Comparison of ENCODE assay signal across 15 cellular contexts in genomic region chr17:1989135-1989534, GRCh38. TPM values are rescaled to one million over a fixed set of nuclear protein-coding genes. Genes with fewer than 3 reads are reported as not detected.
DNase-seq lines count a peak whose midpoint lies in the region; ATAC-seq and TF ChIP-seq lines count a peak whose summit lies in the region.
"Had no signal": no experiment of that assay in that cellular context is flagged by ENCODE, and none has a peak within 500 bp of the region (broad histone marks: within the 10 kb centered on the region; RNA-seq: fewer than 3 reads in every experiment).

No MANE protein-coding gene starts in this region.

- ATAC-seq in IMR-90 (ENCODE audit: low read depth) (peak; percentile 90), left lung (peak; percentile 76), GM21619 (IDR thresholded peaks at IDR 0.05; ENCODE audit: unreplicated experiment) (no peak)

- peak overlapping the region; percentile 91 for H2BK120ac ChIP-seq in IMR-90 (ENCODE audit: low read depth, low read length)

- peak overlapping the region; percentile 97 for H3K4ac ChIP-seq in IMR-90 (ENCODE audit: low read depth, low read length)

- no peak overlapping the region for H3K18ac ChIP-seq in IMR-90 (ENCODE audit: low read depth, low read length)

- peaks cover 9% of the 10 kb centered on the region for H3K9me1 ChIP-seq in IMR-90 (ENCODE audit: insufficient read depth, low read length)

- no peak overlapping the region for H3K56ac ChIP-seq in IMR-90 (ENCODE audit: extremely low read depth, insufficient read depth, low read length)

- no peak overlapping the region for H4K5ac ChIP-seq in IMR-90 (ENCODE audit: low read depth, low read length)

- H3K27ac ChIP-seq in IMR-90 (ENCODE audit: insufficient read depth, low read length) (no peak overlapping the region), breast epithelium (peak overlapping the region; percentile 25 to 48), left lung (no peak overlapping the region), caudate nucleus (ENCODE audit: low read depth, low read length) (no peak overlapping the region)
- H3K27ac ChIP-seq: BLaER1 treated with 17β-estradiol and CSF1 and Interleukin-3, amounts not matched to agents 10 nM and 100 nM had no signal

- BruUV-seq in IMR-90 (replicated peaks; lab: Mats Ljungman, UMichigan) = no TSS peak

- H3K36me3 ChIP-seq in IMR-90 (ENCODE audit: control insufficient read depth, insufficient read depth, low read length) (no peaks in the 10 kb centered on the region), breast epithelium (no peaks in the 10 kb centered on the region), left lung (no peaks in the 10 kb centered on the region)
- H3K36me3 ChIP-seq: BLaER1 treated with 17β-estradiol and CSF1 and Interleukin-3, amounts not matched to agents 10 nM and 100 nM had no signal

- H3K14ac ChIP-seq in IMR-90 (replicated peaks; ENCODE audit: low read depth, low read length) = peak overlapping the region; percentile 97; the same call in 1 of the 2 replicates

- POLR2A ChIA-PET in AG04449 (lab: Yijun Ruan, JAX) = no interaction called here
- POLR2A ChIA-PET in IMR-90 (lab: Charles Lee; ENCODE audit: unreplicated experiment) = no interaction called here

- CTCF ChIA-PET in AG04449 (lab: Yijun Ruan, JAX) (interaction anchor here (0.7 kb wide), 1 partner anchor 51 kb away, joined by 3 read pairs; no protein-coding TSS in a partner anchor), IMR-90 (lab: Yijun Ruan, JAX) (no interaction called here)

- H3K4me3 ChIP-seq in AG04449 (ENCODE audit: low read depth, low read length) (no peak overlapping the region), IMR-90 (ENCODE audit: insufficient read depth, low read depth, low read length) (no peak overlapping the region), breast epithelium (no peak overlapping the region), left lung (no peak overlapping the region)
- H3K4me3 ChIP-seq: BLaER1 treated with 17β-estradiol and CSF1 and Interleukin-3, amounts not matched to agents 10 nM and 100 nM had no signal

- in situ Hi-C loops in IMR-90 (cut with MboI; ENCODE audit: low sequenced_read_pairs) = no loop called here

- H3K9ac ChIP-seq in IMR-90 (ENCODE audit: low read depth, low read length) = no peak overlapping the region
- H3K9ac ChIP-seq: BLaER1 treated with 17β-estradiol and CSF1 and Interleukin-3, amounts not matched to agents 10 nM and 100 nM had no signal

- H3K4me2 ChIP-seq in IMR-90 (ENCODE audit: low read depth, low read length) = no peak overlapping the region

- H3K4me1 ChIP-seq in IMR-90 (ENCODE audit: control insufficient read depth, insufficient read depth, low read length) (peaks cover 7% of the 10 kb centered on the region; the same call in 1 of the 2 replicates), breast epithelium (no peaks in the 10 kb centered on the region), left lung (no peaks in the 10 kb centered on the region)

- TF ChIP-seq RAD21 in IMR-90 (IDR thresholded peaks at IDR 0.05; ENCODE audit: low read length) = no peak

- no peak overlapping the region for H3K23ac ChIP-seq in IMR-90 (ENCODE audit: low read depth, low read length)

- TF ChIP-seq CTCF in AG04449 (IDR thresholded peaks at IDR 0.05; ENCODE audit: insufficient read depth, low read length, missing control alignments) (no peak), IMR-90 (conservative IDR thresholded peaks at IDR 0.05; ENCODE audit: low read depth, low read length) (no peak), breast epithelium (IDR thresholded peaks at IDR 0.05) (no peak), left lung (IDR thresholded peaks at IDR 0.05) (no peak)

- dilution Hi-C loops in IMR-90 (cut with HindIII; ENCODE audit: low sequenced_read_pairs, unreplicated experiment) = no loop called here

- H2AK5ac ChIP-seq in IMR-90 (ENCODE audit: low read depth, low read length) = peak overlapping the region; percentile 95

- intact Hi-C loops in IMR-90 (cut with micrococcal nuclease) = no loop called here
- intact Hi-C loops in breast epithelium (cut with DNase I; ENCODE audit: low total_unique reads) = no loop called here
- intact Hi-C loops in left lung (cut with DNase I) = no loop called here

- H2AFZ ChIP-seq in IMR-90 (replicated peaks; ENCODE audit: low read length, poor library complexity) = peak overlapping the region; percentile 88

- TF ChIP-seq POLR2A in IMR-90 (IDR thresholded peaks at IDR 0.05; ENCODE audit: low read depth, low read length) (no peak), breast epithelium (IDR thresholded peaks at IDR 0.05) (no peak)

- no peak overlapping the region for H2BK5ac ChIP-seq in IMR-90 (ENCODE audit: low read depth, low read length, poor library complexity, severe bottlenecking)

- H3K79me1 ChIP-seq in IMR-90 (ENCODE audit: low read depth in 1 of 2, low read length in 2 of 2) = no peaks in the 10 kb centered on the region

- DNase-seq in AG04449 (ENCODE audit: low read depth, low spot score) (peak; percentile 36), IMR-90 (peak; percentile 88), breast epithelium (ENCODE audit: low spot score in 2 of 2) (no peak), left lung (no peak), mucosa of gallbladder (ENCODE audit: low spot score) (no peak), NCI-H774 (lab: John Stamatoyannopoulos, UW) (no peak), caudate nucleus (lab: John Stamatoyannopoulos, UW) (no peak)
- DNase-seq: central memory CD4-positive, alpha-beta T cell; H7; NCI-H146; OCI-M1; retina had no signal

- peak overlapping the region; percentile 90 for H2BK20ac ChIP-seq in IMR-90 (ENCODE audit: low read depth, low read length)

- H2AK9ac ChIP-seq in IMR-90 (replicated peaks; ENCODE audit: low read depth, low read length, poor library complexity) = peak overlapping the region; percentile 38

- peak overlapping the region in 1 of 2 experiments; percentile 76; a peak in 2 of 4 replicates for H4K8ac ChIP-seq in IMR-90 (ENCODE audit: low read depth in 2 of 2, low read length in 2 of 2)

- H2BK15ac ChIP-seq in IMR-90 (ENCODE audit: low read depth, low read length) = peak overlapping the region; percentile 76; the same call in 1 of the 3 replicates

- H4K20me1 ChIP-seq in IMR-90 (ENCODE audit: insufficient read depth, low read length) = no peaks in the 10 kb centered on the region

- H3K27me3 ChIP-seq in IMR-90 (ENCODE audit: control insufficient read depth, insufficient read depth, low read length) (peaks cover 4% of the 10 kb centered on the region; the same call in 1 of the 2 replicates), breast epithelium (no peaks in the 10 kb centered on the region), left lung (no peaks in the 10 kb centered on the region)
- H3K27me3 ChIP-seq: BLaER1 treated with 17β-estradiol and CSF1 and Interleukin-3, amounts not matched to agents 10 nM and 100 nM had no signal

- H4K91ac ChIP-seq in IMR-90 (ENCODE audit: insufficient read depth, low read depth, low read length) = 0 out of 2 replicates have a peak overlapping the region, but pooled peaks have one; percentile 88

- WGBS in IMR-90 (ENCODE audit: extremely low coverage in 2 of 2, insufficient read length in 1 of 2), 2 experiments = 77% methylated on average over 4 of the region's 10 CpGs; no CpG with 5 or more reads in 1 of the 2 experiments

- H3K9me3 ChIP-seq in IMR-90 (ENCODE audit: control insufficient read depth, insufficient read depth, low read length) (no peaks in the 10 kb centered on the region), breast epithelium (no peaks in the 10 kb centered on the region), left lung (no peaks in the 10 kb centered on the region)
- H3K9me3 ChIP-seq: BLaER1 treated with 17β-estradiol and CSF1 and Interleukin-3, amounts not matched to agents 10 nM and 100 nM had no signal

TF ChIP-seq in IMR-90, 13 proteins besides CTCF, POLR2A, EP300 and RAD21 (continues in another document):
- TF ChIP-seq FOS (IDR thresholded peaks at IDR 0.05; ENCODE audit: low read depth, low read length) (peak; percentile 36; the same call in 1 of the 2 replicates), RCOR1 (IDR thresholded peaks at IDR 0.05; ENCODE audit: insufficient replicate concordance, low read length) (no peak), MAZ (IDR thresholded peaks at IDR 0.05; ENCODE audit: borderline replicate concordance, low read depth, low read length) (no peak), MAFK (IDR thresholded peaks at IDR 0.05; ENCODE audit: low read depth, low read length) (peak; percentile 71), SMC3 (IDR thresholded peaks at IDR 0.05; ENCODE audit: low read depth, low read length) (no peak), ELK1 (IDR thresholded peaks at IDR 0.05; ENCODE audit: borderline replicate concordance, low read depth, low read length) (no peak), MXI1 (IDR thresholded peaks at IDR 0.05; ENCODE audit: borderline replicate concordance, low read depth, low read length) (no peak), NFE2L2 (IDR thresholded peaks at IDR 0.05; ENCODE audit: low read depth, low read length) (no peak)

RNA-seq across cellular contexts. Expression of gene RTN4RL1, which starts 36.0 kb away (rescaled TPM):
- total RNA-seq in IMR-90 (2012; rRNA removed) (under 0.01 TPM in 2 replicates), breast epithelium (10 to 100 TPM in 2 of 3 donors, 1 to 10 TPM in 1; 3.8 to 19.6 (median 14.1) TPM), left lung (1 to 10 TPM; 2.7 to 5.1 TPM), mucosa of gallbladder (9.3 TPM)
- polyA plus RNA-seq in IMR-90 (2012; rRNA removed) = 0.03 and 0.04 TPM in 2 replicates
- polyA plus RNA-seq in IMR-90 (2012; cell fraction: cytosol; rRNA removed) = 0.07 TPM in 1 of 2 replicates, not detected in the other
- polyA plus RNA-seq in IMR-90 (2012; cell fraction: nucleus; rRNA removed; ENCODE audit: low replicate concordance) = 0.03 TPM in 1 of 2 replicates, not detected in the other
- total RNA-seq: glomerular endothelial cell had no signal

RNA-seq across cellular contexts. Expression of gene DPH1, which starts 40.8 kb away (rescaled TPM):
- total RNA-seq in IMR-90 (2012; rRNA removed) (20.6 and 24.4 TPM in 2 replicates), breast epithelium (10 to 100 TPM; 28.3 to 66.6 (median 55.7) TPM), left lung (10 to 100 TPM; 30.7 to 36.0 TPM), mucosa of gallbladder (51.5 TPM)
- 49.9 and 51.9 TPM in 2 replicates for polyA plus RNA-seq in IMR-90 (2012; rRNA removed)
- 31.8 and 38.7 TPM in 2 replicates for polyA plus RNA-seq in IMR-90 (2012; cell fraction: cytosol; rRNA removed)
- 153 and 299 TPM in 2 replicates for polyA plus RNA-seq in IMR-90 (2012; cell fraction: nucleus; rRNA removed; ENCODE audit: low replicate concordance)

RNA-seq across cellular contexts. Expression of gene OVCA2, which starts 52.7 kb away (rescaled TPM):
- 38.7 and 42.2 TPM in 2 replicates for total RNA-seq in IMR-90 (2012; rRNA removed)
- 46.9 and 52.6 TPM in 2 replicates for polyA plus RNA-seq in IMR-90 (2012; rRNA removed)
- 40.4 and 50.0 TPM in 2 replicates for polyA plus RNA-seq in IMR-90 (2012; cell fraction: cytosol; rRNA removed)
- 23.2 and 26.2 TPM in 2 replicates for polyA plus RNA-seq in IMR-90 (2012; cell fraction: nucleus; rRNA removed; ENCODE audit: low replicate concordance)
- total RNA-seq in breast epithelium = 10 to 100 TPM; 24.3 to 35.4 (median 32.5) TPM
- total RNA-seq in left lung = 10 to 100 TPM; 26.1 to 28.7 TPM
- total RNA-seq in mucosa of gallbladder = 31.8 TPM

Comparison
In these comparisons a context has a peak if more than half of its experiments do, and no peak if none do; other contexts are left out.
1. DNase-seq: peak in AG04449 (single experiment) and IMR-90 (single experiment); none in breast epithelium (0 of 2), left lung (0 of 2), mucosa of gallbladder (single experiment), NCI-H774 (single experiment) and caudate nucleus (0 of 61).
2. H3K27ac ChIP-seq: peak in breast epithelium (2 of 2); none in IMR-90 (single experiment), left lung (0 of 2) and caudate nucleus (single experiment).